17 cellular contexts compared by ENCODE assay signal in genomic region chr14:38870437-38870836, GRCh38.
A peak's percentile ranks its signal among the peaks of the same experiment; 100 is the strongest.
DNase-seq lines count a peak whose midpoint lies in the region; ATAC-seq, FAIRE-seq and TF ChIP-seq lines count a peak whose summit lies in the region.
"Had no signal": no experiment of that assay in that cellular context is flagged by ENCODE, and none has a peak within 500 bp of the region (broad histone marks: within the 10 kb centered on the region; RNA-seq: fewer than 3 reads in every experiment).

No MANE protein-coding gene starts in this region.

- no peak for TF ChIP-seq CTCF in body of pancreas (IDR thresholded peaks at IDR 0.05)
- TF ChIP-seq CTCF in nephron (IDR thresholded peaks at IDR 0.05; ENCODE audit: unreplicated experiment in 3 of 3), result no peak
- no peak for TF ChIP-seq CTCF in type B pancreatic cell (conservative IDR thresholded peaks at IDR 0.05)
- no peak for TF ChIP-seq CTCF in HepG2 (CRISPR knock-in tag; IDR thresholded peaks at IDR 0.05)

- no TSS peak for BruUV-seq in HepG2 (replicated peaks; lab: Mats Ljungman, UMichigan)

- no peaks in the 10 kb centered on the region for H4K20me1 ChIP-seq in HepG2 (ENCODE audit: insufficient read depth, low read length)
- H4K20me1 ChIP-seq: BLaER1 treated with 17β-estradiol and CSF1 and Interleukin-3, amounts not matched to agents 10 nM and 100 nM had no signal

- H3K4me1 Mint-ChIP-seq in nephron (peaks cover 16% of the 10 kb centered on the region), type B pancreatic cell (ENCODE audit: unreplicated experiment) (peaks cover 30% of the 10 kb centered on the region)
- H3K4me1 Mint-ChIP-seq: CD4-positive, CD25-positive, alpha-beta regulatory T cell had no signal

- H3K27me3 Mint-ChIP-seq in nephron (ENCODE audit: low read depth) (peaks cover 4% of the 10 kb centered on the region), type B pancreatic cell (no peaks in the 10 kb centered on the region)

- ATAC-seq in body of pancreas, result peak; percentile 31
- no peak for ATAC-seq in HepG2

- H3K4me3 ChIP-seq in body of pancreas (no peak overlapping the region), HepG2 (replicated peaks in 1 of 3; ENCODE audit: insufficient read depth in 1 of 3, low read depth in 2 of 3, low read length in 3 of 3) (no peak overlapping the region)
- H3K4me3 ChIP-seq: BLaER1 treated with 17β-estradiol and CSF1 and Interleukin-3, amounts not matched to agents 10 nM and 100 nM; HAP-1 had no signal

- POLR2A ChIA-PET in HepG2 (lab: Yijun Ruan, JAX), result no interaction called here

- peak overlapping the region in 2 of 4 donors; percentile 51 to 75 for H3K27ac ChIP-seq in body of pancreas
- no peak overlapping the region for H3K27ac ChIP-seq in HepG2 (ENCODE audit: extremely low read length, insufficient read depth, low read length)
- H3K27ac ChIP-seq: BLaER1 treated with 17β-estradiol and CSF1 and Interleukin-3, amounts not matched to agents 10 nM and 100 nM; HL-60 had no signal

- H3K36me3 Mint-ChIP-seq in nephron (ENCODE audit: low read depth) (no peaks in the 10 kb centered on the region), type B pancreatic cell (no peaks in the 10 kb centered on the region)
- H3K36me3 Mint-ChIP-seq: CD4-positive, CD25-positive, alpha-beta regulatory T cell had no signal

- no peaks in the 10 kb centered on the region for H3K79me2 ChIP-seq in HepG2 (ENCODE audit: insufficient read depth, low read length)

- H3K36me3 ChIP-seq in body of pancreas (replicated peaks in 1 of 2; ENCODE audit: insufficient read depth in 1 of 2, low read depth in 2 of 2) (no peaks in the 10 kb centered on the region), HepG2 (replicated peaks in 1 of 2; ENCODE audit: control insufficient read depth in 1 of 2, insufficient read depth in 2 of 2, low read length in 2 of 2) (no peaks in the 10 kb centered on the region)
- H3K36me3 ChIP-seq: BLaER1 treated with 17β-estradiol and CSF1 and Interleukin-3, amounts not matched to agents 10 nM and 100 nM; HAP-1 had no signal

- CTCF ChIA-PET in HepG2 (lab: Yijun Ruan, JAX; ENCODE audit: low intra/inter-chr PET ratio, low total read pairs), result no interaction called here

- TF ChIP-seq POLR2A in body of pancreas (IDR thresholded peaks at IDR 0.05) (no peak), HepG2 (IDR thresholded peaks at IDR 0.05; ENCODE audit: insufficient read depth in 1 of 2, low read depth in 2 of 2, low read length in 2 of 2) (no peak)

- in situ Hi-C loops in HepG2 (cut with HindIII; ENCODE audit: extremely low pct_ligation_motif_present, low pct_unique_long_range_greater_than_20kb), result no loop called here

- H3K9me3 ChIP-seq in body of pancreas (no peaks in the 10 kb centered on the region), HepG2 (ENCODE audit: low read length) (no peaks in the 10 kb centered on the region)
- H3K9me3 ChIP-seq: HAP-1 had no signal

- H3K4me1 ChIP-seq in body of pancreas, result peaks cover 23% of the 10 kb centered on the region
- peaks cover 19% of the 10 kb centered on the region for H3K4me1 ChIP-seq in HepG2 (ENCODE audit: insufficient read depth, low read length)
- H3K4me1 ChIP-seq: HAP-1 had no signal

- 57 to 61% methylated on average over 3 of the region's 3 CpGs for WGBS in body of pancreas, 2 donors
- 48% methylated on average over 3 of the region's 3 CpGs for WGBS in HepG2 (ENCODE audit: low lambda C conversion rate)

- H3K9ac ChIP-seq in HepG2 (ENCODE audit: insufficient read depth, low read depth, low read length), result no peak overlapping the region
- H3K9ac ChIP-seq: BLaER1 treated with 17β-estradiol and CSF1 and Interleukin-3, amounts not matched to agents 10 nM and 100 nM had no signal

- TF ChIP-seq EP300 in HepG2 (IDR thresholded peaks at IDR 0.05; ENCODE audit: low read depth in 2 of 2, low read length in 2 of 2) (no peak), HepG2 (CRISPR knock-in tag; IDR thresholded peaks at IDR 0.05; ENCODE audit: borderline replicate concordance) (no peak)

- H3K27me3 ChIP-seq in body of pancreas, result no peaks in the 10 kb centered on the region
- H3K27me3 ChIP-seq in HepG2 (ENCODE audit: control insufficient read depth in 1 of 2, insufficient read depth in 2 of 2, low read length in 2 of 2), result peaks cover 0 to 7% of the 10 kb centered on the region in 2 experiments; a peak in 2 of 5 replicates
- H3K27me3 ChIP-seq: BLaER1 treated with 17β-estradiol and CSF1 and Interleukin-3, amounts not matched to agents 10 nM and 100 nM had no signal

- H3K4me2 ChIP-seq in HepG2 (ENCODE audit: low read depth, low read length), result no peak overlapping the region
- H3K4me2 ChIP-seq: BLaER1 treated with 17β-estradiol and CSF1 and Interleukin-3, amounts not matched to agents 10 nM and 100 nM had no signal

- H3K9me3 Mint-ChIP-seq in nephron, result no peaks in the 10 kb centered on the region
- H3K9me3 Mint-ChIP-seq in type B pancreatic cell, result no peaks in the 10 kb centered on the region
- H3K9me3 Mint-ChIP-seq: CD4-positive, CD25-positive, alpha-beta regulatory T cell had no signal

- no peak for TF ChIP-seq RAD21 in HepG2 (CRISPR knock-in tag; IDR thresholded peaks at IDR 0.05)

- FAIRE-seq in HepG2 (lab: Jason Lieb, UNC), result no peak
- FAIRE-seq: GM18507, H1 had no signal

- H3K4me3 Mint-ChIP-seq in nephron (no peak overlapping the region), type B pancreatic cell (peak overlapping the region; percentile 50)
- H3K4me3 Mint-ChIP-seq: CD4-positive, CD25-positive, alpha-beta regulatory T cell had no signal

- peak; percentile 15 for DNase-seq in DMS79 treated with DMSO at 0.1 percent for 48 hours (lab: John Stamatoyannopoulos, UW)
- DNase-seq in DMS79 (lab: John Stamatoyannopoulos, UW), result no peak
- no peak for DNase-seq in body of pancreas
- no peak for DNase-seq in type B pancreatic cell (ENCODE audit: extremely low spot score, unreplicated experiment)
- no peak for DNase-seq in NCI-H748 treated with DMSO at 0.1 percent for 48 hours (lab: John Stamatoyannopoulos, UW)
- DNase-seq in HepG2 (ENCODE audit: low spot score), result no peak
- no peak for DNase-seq in GDM1 (lab: John Stamatoyannopoulos, UW)
- DNase-seq: 8988T; CD4-positive, CD25-positive, alpha-beta regulatory T cell; GF-D8; KBM-7 had no signal

- H3K27ac Mint-ChIP-seq in nephron, result peak overlapping the region; percentile 23 to 87 (median 56)
- peak overlapping the region; percentile 86 for H3K27ac Mint-ChIP-seq in type B pancreatic cell
- H3K27ac Mint-ChIP-seq: CD4-positive, CD25-positive, alpha-beta regulatory T cell had no signal

- intact Hi-C loops in body of pancreas (cut with DNase I) (no loop called here), HepG2 (cut with micrococcal nuclease; ENCODE audit: unreplicated experiment) (no loop called here)

- no peak overlapping the region for H2AFZ ChIP-seq in HepG2 (ENCODE audit: low read length)

TF ChIP-seq in HepG2, 621 proteins besides CTCF, POLR2A, EP300 and RAD21:
- TF ChIP-seq POLR2G (IDR thresholded peaks at IDR 0.05; ENCODE audit: low read depth, low read length) (no peak), ZMAT5 (CRISPR knock-in tag; IDR thresholded peaks at IDR 0.05; ENCODE audit: borderline replicate concordance, low read depth) (no peak), TCF7L2 (IDR thresholded peaks at IDR 0.05; ENCODE audit: low read depth, low read length) (no peak), ZNF879 (CRISPR knock-in tag; IDR thresholded peaks at IDR 0.05) (no peak), ZFP90 (CRISPR knock-in tag; IDR thresholded peaks at IDR 0.05; ENCODE audit: borderline replicate concordance) (no peak), ZNF354B (CRISPR knock-in tag; IDR thresholded peaks at IDR 0.05) (no peak), TIGD3 (CRISPR knock-in tag; IDR thresholded peaks at IDR 0.05; ENCODE audit: borderline replicate concordance) (no peak), ADNP (CRISPR knock-in tag; IDR thresholded peaks at IDR 0.05) (no peak), FOXP1 (IDR thresholded peaks at IDR 0.05) (no peak), FOXP1 (CRISPR knock-in tag; IDR thresholded peaks at IDR 0.05) (no peak), EZH2 (conservative IDR thresholded peaks at IDR 0.05; ENCODE audit: low read depth, low read length) (no peak), KMT2B (CRISPR knock-in tag; IDR thresholded peaks at IDR 0.05) (no peak), CHD4 (IDR thresholded peaks at IDR 0.05; ENCODE audit: borderline replicate concordance, low read length) (no peak), ATF7 (IDR thresholded peaks at IDR 0.05) (no peak), ATF7 (CRISPR knock-in tag; IDR thresholded peaks at IDR 0.05) (no peak), LBX2 (CRISPR knock-in tag; IDR thresholded peaks at IDR 0.05; ENCODE audit: borderline replicate concordance) (no peak)
